15 cellular contexts compared by ENCODE assay signal in genomic region chr13:110390572-110390971, GRCh38.
A peak's percentile ranks its signal among the peaks of the same experiment; 100 is the strongest.
DNase-seq lines count a peak whose midpoint lies in the region; ATAC-seq and TF ChIP-seq lines count a peak whose summit lies in the region.
"Had no signal": no experiment of that assay in that cellular context is flagged by ENCODE, and none has a peak within 500 bp of the region (broad histone marks: within the 10 kb centered on the region; RNA-seq: fewer than 3 reads in every experiment).

No MANE protein-coding gene starts in this region.

- no peak for TF ChIP-seq POLR2A in gastroesophageal sphincter (IDR thresholded peaks at IDR 0.05)

- H3K4me1 ChIP-seq in ascending aorta = peaks cover 21 to 77% of the 10 kb centered on the region in 2 donors
- peaks cover 14 to 91% (median 18%) of the 10 kb centered on the region in 3 donors for H3K4me1 ChIP-seq in gastroesophageal sphincter

- WGBS in gastroesophageal sphincter (ENCODE audit: low coverage in 1 of 2), 2 donors = 60 to 65% methylated on average over 3 to 5 of the region's 5 CpGs

- no peak overlapping the region for H3K4me3 ChIP-seq in ascending aorta
- H3K4me3 ChIP-seq in gastroesophageal sphincter = no peak overlapping the region
- H3K4me3 ChIP-seq in skeletal muscle cell (ENCODE audit: low read depth, low read length) = no peak overlapping the region
- H3K4me3 ChIP-seq: SK-N-MC had no signal

- TF ChIP-seq CTCF in ascending aorta (IDR thresholded peaks at IDR 0.05) = no peak
- no peak for TF ChIP-seq CTCF in gastroesophageal sphincter (IDR thresholded peaks at IDR 0.05)

- intact Hi-C loops in ascending aorta (cut with DNase I) = no loop called here

- ATAC-seq in gastroesophageal sphincter (no peak), GM21447 (IDR thresholded peaks at IDR 0.05; ENCODE audit: unreplicated experiment) (no peak)

- peak; percentile 89 for DNase-seq in Daoy (ENCODE audit: low read depth)
- DNase-seq in ascending aorta (ENCODE audit: low spot score in 2 of 2) = no peak
- peak; percentile 93 for DNase-seq in skeletal muscle cell (ENCODE audit: low read depth)
- no peak for DNase-seq in NOMO-1 treated with DMSO at 0.1 percent for 48 hours (lab: John Stamatoyannopoulos, UW; ENCODE audit: unreplicated experiment)
- DNase-seq in NCI-H2107 treated with DMSO at 0.1 percent for 48 hours (lab: John Stamatoyannopoulos, UW; ENCODE audit: unreplicated experiment) = no peak
- no peak for DNase-seq in NCI-H345 treated with DMSO at 0.1 percent for 48 hours (lab: John Stamatoyannopoulos, UW; ENCODE audit: unreplicated experiment)
- DNase-seq: activated CD4-positive, alpha-beta T cell treated with anti-CD3 and anti-CD28 coated beads, Interleukin-2, amount 10 ng/mL, durations not matched to agents 24 days and 14 days; activated naive CD4-positive, alpha-beta T cell; effector CD8-positive, alpha-beta T cell; kidney glomerular epithelial cell; NCI-H1048; NCI-H526 had no signal

- H3K36me3 ChIP-seq in ascending aorta = no peaks in the 10 kb centered on the region
- no peaks in the 10 kb centered on the region for H3K36me3 ChIP-seq in gastroesophageal sphincter

- H3K9me3 ChIP-seq in ascending aorta (no peaks in the 10 kb centered on the region), gastroesophageal sphincter (no peaks in the 10 kb centered on the region)

- H3K27ac ChIP-seq in ascending aorta (peak overlapping the region; percentile 98 to 99), gastroesophageal sphincter (peak overlapping the region; percentile 90 to 98 (median 93))
- H3K27ac ChIP-seq: SK-N-MC had no signal

- TF ChIP-seq EP300 in gastroesophageal sphincter (IDR thresholded peaks at IDR 0.05) = no peak

- H3K27me3 ChIP-seq in ascending aorta = no peaks in the 10 kb centered on the region
- no peaks in the 10 kb centered on the region for H3K27me3 ChIP-seq in gastroesophageal sphincter

Comparison
In these comparisons a context has a peak if more than half of its experiments do, and no peak if none do; other contexts are left out.
1. DNase-seq: peak in Daoy (single experiment) and skeletal muscle cell (single experiment); none in ascending aorta (0 of 2), NOMO-1 treated with DMSO at 0.1 percent for 48 hours (single experiment), NCI-H2107 treated with DMSO at 0.1 percent for 48 hours (single experiment) and NCI-H345 treated with DMSO at 0.1 percent for 48 hours (single experiment).